32 cellular contexts compared by ENCODE assay signal in genomic region chr16:88338111-88338510, GRCh38. TPM values are rescaled to one million over a fixed set of nuclear protein-coding genes. Genes with fewer than 3 reads are reported as not detected.
DNase-seq lines count a peak whose midpoint lies in the region; ATAC-seq, FAIRE-seq and TF ChIP-seq lines count a peak whose summit lies in the region.
"Had no signal": no experiment of that assay in that cellular context is flagged by ENCODE, and none has a peak within 500 bp of the region (broad histone marks: within the 10 kb centered on the region; RNA-seq: fewer than 3 reads in every experiment).

No MANE protein-coding gene starts in this region.

- no peak for TF ChIP-seq EP300 in A549 (IDR thresholded peaks at IDR 0.05)

- H2AFZ ChIP-seq in PC-3 (ENCODE audit: low read length) = no peak overlapping the region

- H3K27me3 ChIP-seq in bronchial epithelial cell (ENCODE audit: control insufficient read depth, insufficient read depth, low read length) (no peaks in the 10 kb centered on the region), PC-3 (ENCODE audit: low read length) (no peaks in the 10 kb centered on the region)
- H3K27me3 ChIP-seq: colonic mucosa, MG63 had no signal

- TF ChIP-seq RAD21 in A549 (conservative IDR thresholded peaks at IDR 0.05 in 1 of 2, IDR thresholded peaks at IDR 0.05 in 1 of 2) = no peak

- H3K4me2 ChIP-seq in A549 (no peak overlapping the region), PC-3 (ENCODE audit: low read length) (no peak overlapping the region)

- no peak overlapping the region for H3K9ac ChIP-seq in PC-3 (ENCODE audit: low read length)

- peaks cover 15% of the 10 kb centered on the region for H3K4me1 ChIP-seq in A549
- H3K4me1 ChIP-seq in PC-3 (ENCODE audit: insufficient read depth, low read length) = peaks cover 12% of the 10 kb centered on the region
- H3K4me1 ChIP-seq: colonic mucosa, stomach had no signal

- TF ChIP-seq POLR2A in A549 (IDR thresholded peaks at IDR 0.05; ENCODE audit: low read length) = no peak

- H3K9me3 ChIP-seq in A549 (peaks cover 28% of the 10 kb centered on the region), PC-3 (ENCODE audit: low read length) (no peaks in the 10 kb centered on the region)
- H3K9me3 ChIP-seq: colonic mucosa, MG63 had no signal

- no peaks in the 10 kb centered on the region for H3K9me2 ChIP-seq in PC-3 (replicated peaks; ENCODE audit: low read length)

- H3K27me3 Mint-ChIP-seq in HFFc6 (ENCODE audit: insufficient read depth) = peaks cover 4% of the 10 kb centered on the region
- no peaks in the 10 kb centered on the region for H3K27me3 Mint-ChIP-seq in activated CD4-positive, alpha-beta memory T cell treated with anti-CD3 and anti-CD28 coated beads, Interleukin-2, amount 10 ng/mL, durations not matched to agents 7 days and 5 days

- H3K36me3 ChIP-seq in bronchial epithelial cell (ENCODE audit: control insufficient read depth, insufficient read depth, low read length) = no peaks in the 10 kb centered on the region
- H3K36me3 ChIP-seq in PC-3 (ENCODE audit: low read depth, low read length) = no peaks in the 10 kb centered on the region
- H3K36me3 ChIP-seq: colonic mucosa, MG63, stomach, tibial artery had no signal

- CTCF ChIA-PET in A549 (lab: Yijun Ruan, JAX) (interaction anchor here (0.7 to 1.5 kb wide), 2 partner anchors 10 to 24 kb away, joined by 3 read pairs; no protein-coding TSS in a partner anchor), PC-3 (lab: Charles Lee) (no interaction called here)
- CTCF ChIA-PET in activated CD4-positive, alpha-beta memory T cell treated with anti-CD3 and anti-CD28 coated beads, Interleukin-2, amount 10 ng/mL, durations not matched to agents 7 days and 5 days (lab: Charles Lee) = no interaction called here

- DNase-seq in A549 (ENCODE audit: low read depth in 1 of 2, low spot score in 1 of 2) = no peak
- DNase-seq in HFFc6 = no peak
- DNase-seq in bronchial epithelial cell (ENCODE audit: low read depth) = no peak
- peak; percentile 77 for DNase-seq in iPS-NIHi11 (ENCODE audit: low spot score)
- no peak for DNase-seq in inferior parietal cortex (ENCODE audit: extremely low spot score)
- no peak for DNase-seq in activated CD4-positive, alpha-beta memory T cell treated with anti-CD3 and anti-CD28 coated beads, Interleukin-2, amount 10 ng/mL, durations not matched to agents 7 days and 5 days
- DNase-seq in PC-3 = no peak
- DNase-seq: activated CD4-positive, alpha-beta T cell treated with anti-CD3 and anti-CD28 coated beads for 4 hours; activated T-cell treated with anti-CD3 and anti-CD28 coated beads, Interleukin-2, amount 50 U/mL, for 4 hours; colonic mucosa; effector CD8-positive, alpha-beta T cell; erythroblast; GOT3; KG1; MG63; midbrain; naive thymus-derived CD4-positive, alpha-beta T cell; NCI-H1417; NCI-H2081; NCI-H345; NCI-H774; occipital lobe; RPMI8226; stimulated activated CD4-positive, alpha-beta T cell treated with anti-CD3 and anti-CD28 coated beads, Interleukin-1b, Interleukin-23, amount 100 ng/mL, for 48 hours; stomach; tibial artery had no signal

- FAIRE-seq in A549 (lab: Jason Lieb, UNC) (no peak), bronchial epithelial cell (lab: Jason Lieb, UNC) (no peak)
- FAIRE-seq: GM12891 had no signal

- H3F3A ChIP-seq in PC-3 (ENCODE audit: low read length, unreplicated experiment) = no peaks in the 10 kb centered on the region

- no peak overlapping the region for H3K27ac Mint-ChIP-seq in HFFc6
- H3K27ac Mint-ChIP-seq in activated CD4-positive, alpha-beta memory T cell treated with anti-CD3 and anti-CD28 coated beads, Interleukin-2, amount 10 ng/mL, durations not matched to agents 7 days and 5 days = no peak overlapping the region
- H3K27ac Mint-ChIP-seq: T-helper 1 cell treated with Interleukin-12 subunit alpha and Interleukin-12 subunit beta and Interleukin-4 antibody, amounts not matched to agents 30 μg/mL and 1 μg/mL, for 36 hours had no signal

- H3K9me3 Mint-ChIP-seq in HFFc6 = peaks cover 19% of the 10 kb centered on the region
- peaks cover 18% of the 10 kb centered on the region for H3K9me3 Mint-ChIP-seq in activated CD4-positive, alpha-beta memory T cell treated with anti-CD3 and anti-CD28 coated beads, Interleukin-2, amount 10 ng/mL, durations not matched to agents 7 days and 5 days

- TF ChIP-seq CTCF in A549 (IDR thresholded peaks at IDR 0.05) = no peak
- peak; percentile 62 for TF ChIP-seq CTCF in HFFc6 (IDR thresholded peaks at IDR 0.05)
- TF ChIP-seq CTCF in bronchial epithelial cell (IDR thresholded peaks at IDR 0.05; ENCODE audit: insufficient read depth, low read length, severe bottlenecking) = peak; percentile 23
- no peak for TF ChIP-seq CTCF in PC-3 (conservative IDR thresholded peaks at IDR 0.05; ENCODE audit: low read depth, low read length)

- intact Hi-C loops in PC-3 (cut with micrococcal nuclease) = loop anchor here (10.0 kb wide), 1 partner anchor 47 kb away; the partner anchor contains the start of gene ZNF469

- ATAC-seq in A549 = no peak
- ATAC-seq in GM18907 (IDR thresholded peaks at IDR 0.05; ENCODE audit: unreplicated experiment) = no peak
- ATAC-seq in PC-3 = no peak
- ATAC-seq: activated T-cell treated with anti-CD3 and anti-CD28 coated beads, Interleukin-2, amount 50 U/mL, for 4 hours; naive thymus-derived CD4-positive, alpha-beta T cell had no signal

- no TSS peak for BruUV-seq in PC-3 (replicated peaks; lab: Mats Ljungman, UMichigan)

- H3K4me3 ChIP-seq in A549 (no peak overlapping the region), bronchial epithelial cell (ENCODE audit: low read depth, low read length) (no peak overlapping the region), PC-3 (ENCODE audit: low read length) (no peak overlapping the region)
- H3K4me3 ChIP-seq: colonic mucosa, MG63, SK-N-MC, skin epidermis, stomach, tibial artery had no signal

- H4K20me1 ChIP-seq in PC-3 (ENCODE audit: low read length) = no peaks in the 10 kb centered on the region

- no peaks in the 10 kb centered on the region for H3K79me2 ChIP-seq in PC-3 (ENCODE audit: low read length)

- POLR2A ChIA-PET in A549 (lab: Yijun Ruan, JAX) (no interaction called here), PC-3 (lab: Charles Lee; ENCODE audit: unreplicated experiment) (no interaction called here)
- POLR2A ChIA-PET in activated CD4-positive, alpha-beta memory T cell treated with anti-CD3 and anti-CD28 coated beads, Interleukin-2, amount 10 ng/mL, durations not matched to agents 7 days and 5 days (lab: Charles Lee) = no interaction called here

- H3K27ac ChIP-seq in A549 = peak overlapping the region; percentile 39 to 99; a peak in 4 of 6 replicates
- no peak overlapping the region for H3K27ac ChIP-seq in PC-3 (ENCODE audit: low read length)
- H3K27ac ChIP-seq: colonic mucosa, SK-N-MC, skin epidermis, stomach, tibial artery had no signal

- H3K4me3 Mint-ChIP-seq in HFFc6 = no peak overlapping the region
- no peak overlapping the region for H3K4me3 Mint-ChIP-seq in activated CD4-positive, alpha-beta memory T cell treated with anti-CD3 and anti-CD28 coated beads, Interleukin-2, amount 10 ng/mL, durations not matched to agents 7 days and 5 days
- H3K4me3 Mint-ChIP-seq: activated T-cell treated with anti-CD3 and anti-CD28 coated beads, Interleukin-2, amount 50 U/mL, for 4 hours; brain; naive thymus-derived CD4-positive, alpha-beta T cell; T-helper 1 cell treated with Interleukin-12 subunit alpha and Interleukin-12 subunit beta and Interleukin-4 antibody, amounts not matched to agents 30 μg/mL and 1 μg/mL, for 36 hours had no signal

- H3K4me1 Mint-ChIP-seq in HFFc6 (ENCODE audit: low read depth) = no peaks in the 10 kb centered on the region
- peaks cover 6% of the 10 kb centered on the region for H3K4me1 Mint-ChIP-seq in activated CD4-positive, alpha-beta memory T cell treated with anti-CD3 and anti-CD28 coated beads, Interleukin-2, amount 10 ng/mL, durations not matched to agents 7 days and 5 days

- peaks cover 29% of the 10 kb centered on the region for H3K36me3 Mint-ChIP-seq in HFFc6 (ENCODE audit: low read depth)
- no peaks in the 10 kb centered on the region for H3K36me3 Mint-ChIP-seq in activated CD4-positive, alpha-beta memory T cell treated with anti-CD3 and anti-CD28 coated beads, Interleukin-2, amount 10 ng/mL, durations not matched to agents 7 days and 5 days (ENCODE audit: low read depth)
- H3K36me3 Mint-ChIP-seq: brain; naive thymus-derived CD4-positive, alpha-beta T cell had no signal

- WGBS in A549 (ENCODE audit: missing lambda C conversion rate) = 95% methylated on average over 16 of the region's 16 CpGs

TF ChIP-seq in A549, 52 proteins besides CTCF, POLR2A, EP300 and RAD21 (continues in another document):
- no peak for TF ChIP-seq MAFK (IDR thresholded peaks at IDR 0.05; ENCODE audit: partially characterized antibody)
- TF ChIP-seq HES2 (IDR thresholded peaks at IDR 0.05) = no peak
- no peak for TF ChIP-seq CBX8 (IDR thresholded peaks at IDR 0.05)
- no peak for TF ChIP-seq FOSL2 (IDR thresholded peaks at IDR 0.05)
- TF ChIP-seq FOSL2 (CRISPR knock-in tag; IDR thresholded peaks at IDR 0.05) = no peak
- no peak for TF ChIP-seq BHLHE40 (IDR thresholded peaks at IDR 0.05; ENCODE audit: low read depth, low read length)

RNA-seq across cellular contexts. Expression of gene ZNF469, which starts 44.6 kb away (rescaled TPM):
- polyA plus RNA-seq in A549 (2011; rRNA removed) = 0.47 and 0.78 TPM in 2 replicates
- 1.4 and 2.2 TPM in 2 replicates for polyA plus RNA-seq in A549 (2012; cell fraction: cytosol; rRNA removed)
- polyA plus RNA-seq in A549 (2012; cell fraction: nucleus; rRNA removed) = 11.5 and 14.7 TPM in 2 replicates
- polyA plus RNA-seq in A549 (2017; fragmentation: RNase III; extraction: RNeasy Plus Mini Kit Qiagen cat#74134 plus additional on column Dnase treatment) = 4.1 to 4.5 TPM (median 4.4 TPM) in 3 replicates
- polyA minus RNA-seq in A549 (2011; rRNA and poly(A)+ RNA removed) = 0.83 and 0.97 TPM in 2 replicates
- total RNA-seq in HFFc6 (2021; fragmentation: NEBNext Ultra II Directional; extraction: Animal tissue kit (Norgen Biotek cat#: 25700)) = 10 to 100 TPM in 3 of 6 experiments, 1 to 10 TPM in 3; 9.4 to 17.5 (median 10.1) TPM
- total RNA-seq in bronchial epithelial cell = under 0.01 and 0.13 TPM in 2 replicates
- under 1 TPM; 0.23 to 0.28 TPM for total RNA-seq in activated CD4-positive, alpha-beta memory T cell treated with anti-CD3 and anti-CD28 coated beads, Interleukin-2, amount 10 ng/mL, durations not matched to agents 7 days and 5 days
- total RNA-seq in PC-3 (2014; rRNA removed) = 3.1 and 5.8 TPM in 2 replicates

Comparison
In these comparisons a context has a peak if more than half of its experiments do, and no peak if none do; other contexts are left out.
1. CTCF ChIP-seq: peak in HFFc6 (single experiment) and bronchial epithelial cell (single experiment); none in A549 (single experiment) and PC-3 (single experiment).